Comparison of ENCODE assay signal across 1 cellular context in genomic region chr4:145680902-145681301, GRCh38.
TF ChIP-seq lines count a peak whose summit lies in the region.

No MANE protein-coding gene starts in this region.

TF ChIP-seq in IMR-90, 13 proteins besides CTCF, POLR2A, EP300 and RAD21:
- no peak for TF ChIP-seq RFX5 (IDR thresholded peaks at IDR 0.05; ENCODE audit: low read depth, low read length)
TF ChIP-seq in IMR-90: peak in this region for 0.
